ENCODE assay signal across 31 cellular contexts in genomic region chr20:64186071-64186598, GRCh38. TPM values are rescaled to one million over a fixed set of nuclear protein-coding genes. Genes with fewer than 3 reads are reported as not detected.
"Had no signal": no experiment of that assay in that cellular context is flagged by ENCODE, and none has a peak within 500 bp of the region (broad histone marks: within the 10 kb centered on the region; RNA-seq: fewer than 3 reads in every experiment).

No MANE protein-coding gene starts in this region.

- H3K9me3 ChIP-seq: colonic mucosa, esophagus muscularis mucosa, gastroesophageal sphincter, mucosa of descending colon, psoas muscle, thoracic aorta, tibial nerve, upper lobe of left lung had no signal

- FAIRE-seq: endothelial cell of umbilical vein, kidney, urothelium cell line had no signal

- H3K27me3 Mint-ChIP-seq: dendritic cell treated with granulocyte-macrophage colony-stimulating factor and Interleukin-4, amounts not matched to agents 40 ng/mL and 50 ng/mL, for 4 days; stimulated activated naive CD8-positive, alpha-beta T cell treated with anti-CD3 and anti-CD28 coated beads, Interleukin-15, Interleukin-2, amounts not matched to agents 100 ng/mL and 50 ng/mL, for 24 hours had no signal

- H3K36me3 Mint-ChIP-seq: mesothelial cell of epicardium; naive B cell; natural killer cell treated with Interleukin-12 subunit alpha and Interleukin-12 subunit beta and Interleukin-15 and Interleukin-18, amount 100 ng/mL, for 72 hours; stimulated activated naive B cell treated with anti-CD40 and anti-IgM and Interleukin-4, amounts not matched to agents 10 μg/mL and 1 μg/mL and 100 μg/mL, for 72 hours had no signal

- H3K9me3 Mint-ChIP-seq: dendritic cell treated with granulocyte-macrophage colony-stimulating factor and Interleukin-4, amounts not matched to agents 40 ng/mL and 50 ng/mL, for 4 days; natural killer cell treated with Interleukin-12 subunit alpha and Interleukin-12 subunit beta and Interleukin-15 and Interleukin-18, amount 100 ng/mL, for 72 hours; stimulated activated naive CD8-positive, alpha-beta T cell treated with anti-CD3 and anti-CD28 coated beads, Interleukin-15, Interleukin-2, amounts not matched to agents 100 ng/mL and 50 ng/mL, for 24 hours had no signal

- H3K27ac Mint-ChIP-seq: dendritic cell treated with granulocyte-macrophage colony-stimulating factor and Interleukin-4, amounts not matched to agents 40 ng/mL and 50 ng/mL, for 4 days; mesothelial cell of epicardium; natural killer cell treated with Interleukin-12 subunit alpha and Interleukin-12 subunit beta and Interleukin-15 and Interleukin-18, amount 100 ng/mL, for 72 hours; stimulated activated naive B cell treated with anti-CD40 and anti-IgM and Interleukin-4, amounts not matched to agents 10 μg/mL and 1 μg/mL and 100 μg/mL, for 72 hours; stimulated activated naive CD8-positive, alpha-beta T cell treated with anti-CD3 and anti-CD28 coated beads, Interleukin-15, Interleukin-2, amounts not matched to agents 100 ng/mL and 50 ng/mL, for 24 hours had no signal

- H3K36me3 ChIP-seq: colonic mucosa, esophagus muscularis mucosa, gastroesophageal sphincter, spleen, thoracic aorta, tibial nerve, upper lobe of left lung had no signal

- H3K27ac ChIP-seq: colonic mucosa, esophagus muscularis mucosa, foreskin keratinocyte, gastroesophageal sphincter, psoas muscle, skin epidermis, spleen, thoracic aorta, tibial nerve, upper lobe of left lung had no signal

- H3K4me1 ChIP-seq: colonic mucosa, esophagus muscularis mucosa, foreskin keratinocyte, gastroesophageal sphincter, psoas muscle, spleen, upper lobe of left lung had no signal

- DNase-seq: colonic mucosa; effector CD8-positive, alpha-beta T cell; foreskin keratinocyte; mesenchymal stem cell; mucosa of descending colon; naive B cell; nucleus accumbens; psoas muscle; spleen; stimulated activated CD4-positive, alpha-beta T cell treated with anti-CD3 and anti-CD28 coated beads, Interleukin-15, amount 100 ng/mL, for 24 hours; stimulated activated CD4-positive, alpha-beta T cell treated with anti-CD3 and anti-CD28 coated beads, Interleukin-2, amount 100 ng/mL, for 48 hours; stimulated activated naive B cell treated with anti-CD40 and anti-IgM and Interleukin-4, amounts not matched to agents 10 μg/mL and 1 μg/mL and 100 μg/mL, for 72 hours; upper lobe of left lung had no signal

- H3K4me1 Mint-ChIP-seq: stimulated activated naive B cell treated with anti-CD40 and anti-IgM and Interleukin-4, amounts not matched to agents 10 μg/mL and 1 μg/mL and 100 μg/mL, for 72 hours had no signal

- ATAC-seq: foreskin keratinocyte; gastroesophageal sphincter; left lobe of liver; mucosa of descending colon; natural killer cell treated with Interleukin-12 subunit alpha and Interleukin-12 subunit beta and Interleukin-15 and Interleukin-18, amount 100 ng/mL, for 72 hours; psoas muscle; right cardiac atrium; stimulated activated naive B cell treated with anti-CD40 and anti-IgM and Interleukin-4, amounts not matched to agents 10 μg/mL and 1 μg/mL and 100 μg/mL, for 72 hours had no signal

- H3K4me3 ChIP-seq: colonic mucosa, esophagus muscularis mucosa, gastroesophageal sphincter, mucosa of descending colon, psoas muscle, skin epidermis, spleen, thoracic aorta, tibial nerve, upper lobe of left lung had no signal

- H3K4me3 Mint-ChIP-seq: dendritic cell treated with granulocyte-macrophage colony-stimulating factor and Interleukin-4, amounts not matched to agents 40 ng/mL and 50 ng/mL, for 4 days; mesothelial cell of epicardium; naive B cell; natural killer cell treated with Interleukin-12 subunit alpha and Interleukin-12 subunit beta and Interleukin-15 and Interleukin-18, amount 100 ng/mL, for 72 hours; neural crest cell; stimulated activated naive B cell treated with anti-CD40 and anti-IgM and Interleukin-4, amounts not matched to agents 10 μg/mL and 1 μg/mL and 100 μg/mL, for 72 hours; stimulated activated naive CD8-positive, alpha-beta T cell treated with anti-CD3 and anti-CD28 coated beads, Interleukin-15, Interleukin-2, amounts not matched to agents 100 ng/mL and 50 ng/mL, for 24 hours had no signal

- H3K27me3 ChIP-seq: colonic mucosa, foreskin keratinocyte, upper lobe of left lung had no signal

RNA-seq across cellular contexts. Expression of gene MYT1, which starts 21.9 kb away (rescaled TPM):
- total RNA-seq: endothelial cell of umbilical vein; epithelial cell of proximal tubule; esophagus muscularis mucosa; fibroblast of lung; foreskin keratinocyte; kidney; left lobe of liver; natural killer cell treated with Interleukin-12 subunit alpha and Interleukin-12 subunit beta and Interleukin-15 and Interleukin-18, amount 100 ng/mL, for 72 hours; osteocyte; psoas muscle; thoracic aorta; tibial nerve had no signal
- polyA plus RNA-seq: endothelial cell of umbilical vein, fibroblast of lung had no signal
